Comparison of ENCODE assay signal across 19 cellular contexts in genomic region chr9:125376261-125377226, GRCh38.
A peak's percentile ranks its signal among the peaks of the same experiment; 100 is the strongest.
DNase-seq lines count a peak whose midpoint lies in the region; ATAC-seq and TF ChIP-seq lines count a peak whose summit lies in the region.
"Had no signal": no experiment of that assay in that cellular context is flagged by ENCODE, and none has a peak within 500 bp of the region (broad histone marks: within the 10 kb centered on the region; RNA-seq: fewer than 3 reads in every experiment).

No MANE protein-coding gene starts in this region.

- DNase-seq in DMS 273 (lab: John Stamatoyannopoulos, UW; ENCODE audit: unreplicated experiment): peak; percentile 60
- no peak for DNase-seq in DMS 273 treated with DMSO at 0.1 percent for 48 hours (lab: John Stamatoyannopoulos, UW)
- peak; percentile 33 for DNase-seq in cardiac septum (ENCODE audit: low spot score)
- no peak for DNase-seq in left ventricle myocardium inferior
- DNase-seq in NCI-H146 treated with DMSO at 0.1 percent for 48 hours (lab: John Stamatoyannopoulos, UW; ENCODE audit: unreplicated experiment): no peak
- DNase-seq: BE2C; CD4-positive, alpha-beta T cell; DMS79; NCI-H1048; NCI-H1694 treated with DMSO at 0.1 percent for 48 hours; OCI-M1; RPMI8226 had no signal

- no peaks in the 10 kb centered on the region for H3K79me2 ChIP-seq in parathyroid adenoma

- H3K9ac ChIP-seq in parathyroid adenoma: no peak overlapping the region
- H3K9ac ChIP-seq: KMS-11 had no signal

- H3K9me3 ChIP-seq in left ventricle myocardium inferior (replicated peaks) (no peaks in the 10 kb centered on the region), parathyroid adenoma (ENCODE audit: control insufficient read depth, low read length) (no peaks in the 10 kb centered on the region)
- H3K9me3 ChIP-seq: BE2C, SJSA1 had no signal

- H3K4me1 ChIP-seq in left ventricle myocardium inferior (peaks cover 17% of the 10 kb centered on the region), parathyroid adenoma (peaks cover 10% of the 10 kb centered on the region)

- H3K36me3 ChIP-seq in left ventricle myocardium inferior (no peaks in the 10 kb centered on the region), parathyroid adenoma (ENCODE audit: control insufficient read depth, insufficient read depth, low read length) (no peaks in the 10 kb centered on the region)
- H3K36me3 ChIP-seq: BE2C, SJSA1 had no signal

- no peak overlapping the region for H3K4me3 ChIP-seq in left ventricle myocardium inferior
- H3K4me3 ChIP-seq in parathyroid adenoma (ENCODE audit: low read depth, low read length): peak overlapping the region; percentile 7
- H3K4me3 ChIP-seq: SJSA1 had no signal

- peak overlapping the region; percentile 83 for H2AFZ ChIP-seq in parathyroid adenoma

- no peak overlapping the region for H3K27ac ChIP-seq in left ventricle myocardium inferior (replicated peaks)
- H3K27ac ChIP-seq in parathyroid adenoma: peak overlapping the region; percentile 77
- H3K27ac ChIP-seq: 22Rv1, KMS-11, SJSA1 had no signal

- ATAC-seq in esophagus mucosa (peak; percentile 34), HG03159 (IDR thresholded peaks at IDR 0.05; ENCODE audit: unreplicated experiment) (no peak)
- ATAC-seq: HCT116 had no signal

- H3K4me2 ChIP-seq in parathyroid adenoma (ENCODE audit: low read length): no peak overlapping the region
- H3K4me2 ChIP-seq: KMS-11 had no signal

- H3K27me3 ChIP-seq in left ventricle myocardium inferior (ENCODE audit: low read depth) (peaks cover 8% of the 10 kb centered on the region), parathyroid adenoma (ENCODE audit: control insufficient read depth, insufficient read depth, low read length) (no peaks in the 10 kb centered on the region)
- H3K27me3 ChIP-seq: BE2C, SJSA1 had no signal

- no peak for TF ChIP-seq CTCF in left ventricle myocardium inferior (IDR thresholded peaks at IDR 0.05; ENCODE audit: borderline replicate concordance)
- TF ChIP-seq CTCF in parathyroid adenoma (IDR thresholded peaks at IDR 0.05): no peak

- intact Hi-C loops in cardiac septum (cut with DNase I) (loop anchor here (10.0 kb wide), 2 partner anchors 122 to 602 kb away; partner anchors contain the start of genes NR6A1 and OLFML2A), left ventricle myocardium inferior (cut with micrococcal nuclease) (no loop called here)

Comparison
In these comparisons a context has a peak if more than half of its experiments do, and no peak if none do; other contexts are left out.
1. DNase-seq: peak in DMS 273 (single experiment) and cardiac septum (single experiment); none in DMS 273 treated with DMSO at 0.1 percent for 48 hours (single experiment), left ventricle myocardium inferior (single experiment) and NCI-H146 treated with DMSO at 0.1 percent for 48 hours (single experiment).